Comparison of ENCODE assay signal across 25 cellular contexts in the genomic region with DNA sequence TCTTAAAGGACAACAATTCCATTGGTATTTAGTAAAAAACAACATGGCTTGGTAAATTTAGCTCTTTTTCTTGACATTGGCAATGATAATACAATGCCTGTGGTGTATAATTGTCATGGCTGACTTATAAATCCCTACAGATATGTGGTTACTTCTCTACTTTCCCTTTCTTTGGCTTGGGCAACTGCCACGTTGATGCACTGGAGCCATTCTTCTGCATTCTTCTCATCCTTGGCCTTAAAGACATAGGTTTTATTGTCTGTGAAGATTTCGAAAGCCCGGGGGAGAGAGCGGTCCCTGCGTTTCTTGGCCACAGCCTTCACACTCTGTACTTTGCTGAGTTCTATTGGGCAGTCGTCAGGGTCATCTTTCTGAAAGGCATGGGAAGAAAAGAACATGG.
DNase-seq lines count a peak whose midpoint lies in the region; ATAC-seq, FAIRE-seq and TF ChIP-seq lines count a peak whose summit lies in the region.
"Had no signal": no experiment of that assay in that cellular context is flagged by ENCODE, and none has a peak within 500 bp of the region (broad histone marks: within the 10 kb centered on the region; RNA-seq: fewer than 3 reads in every experiment).

No MANE protein-coding gene starts in this region.

- H2AFZ ChIP-seq in H1 (ENCODE audit: low read length), result peak overlapping the region; percentile 30; the same call in 1 of the 2 replicates
- H2AFZ ChIP-seq: parathyroid adenoma had no signal

- H3K56ac ChIP-seq in H1 (replicated peaks; ENCODE audit: insufficient read length, low read depth, low read length), result no peak overlapping the region

- in situ Hi-C loops in SK-MEL-5 (cut with HindIII; ENCODE audit: low pct_unique_long_range_greater_than_20kb, low sequenced_read_pairs), result no loop called here

- FAIRE-seq in H1 (lab: Jason Lieb, UNC), result no peak
- FAIRE-seq: bronchial epithelial cell had no signal

- no peak for TF ChIP-seq CTCF in H1 (IDR thresholded peaks at IDR 0.05; ENCODE audit: control extremely low read depth in 1 of 3, insufficient read depth in 1 of 3, low read depth in 1 of 3, low read length in 3 of 3)

- H3K14ac ChIP-seq in H1 (ENCODE audit: insufficient read length), result no peak overlapping the region

- no peak overlapping the region for H2BK5ac ChIP-seq in H1 (ENCODE audit: low read depth, low read length)

- no peak overlapping the region for H3K4me3 Mint-ChIP-seq in activated T-cell treated with anti-CD3 and anti-CD28 coated beads, Interleukin-2, amount 50 U/mL, for 24 hours
- H3K4me3 Mint-ChIP-seq: activated naive CD8-positive, alpha-beta T cell; activated T-cell treated with anti-CD3 and anti-CD28 coated beads, Interleukin-2, amount 50 U/mL, for 72 hours; naive thymus-derived CD4-positive, alpha-beta T cell had no signal

- no peak overlapping the region for H4K8ac ChIP-seq in H1 (ENCODE audit: extremely low read depth, insufficient read depth, low read length)

- no peak for TF ChIP-seq EP300 in H1 (IDR thresholded peaks at IDR 0.05; ENCODE audit: borderline replicate concordance in 1 of 2, low read depth in 2 of 2, low read length in 2 of 2)

- H3K4me3 ChIP-seq in H1 (ENCODE audit: extremely low read depth in 1 of 4, insufficient read depth in 2 of 4, low read depth in 3 of 4, low read length in 4 of 4) (no peak overlapping the region), skeletal muscle cell (ENCODE audit: low read depth, low read length) (no peak overlapping the region)
- H3K4me3 ChIP-seq: gastroesophageal sphincter, sigmoid colon, tibial nerve had no signal

- H4K91ac ChIP-seq in H1 (replicated peaks; ENCODE audit: insufficient read length, low read length), result no peak overlapping the region

- peaks cover 0 to 11% (median 1%) of the 10 kb centered on the region in 4 experiments; a peak in 4 of 7 replicates for H3K4me1 ChIP-seq in H1 (replicated peaks in 1 of 4; ENCODE audit: control insufficient read depth in 3 of 4, insufficient read depth in 4 of 4, low read length in 3 of 4)
- H3K4me1 ChIP-seq: parathyroid adenoma had no signal

- no peak overlapping the region for H2AK5ac ChIP-seq in H1 (ENCODE audit: low read depth, low read length)

- H3K9me3 Mint-ChIP-seq in activated T-cell treated with anti-CD3 and anti-CD28 coated beads, Interleukin-2, amount 50 U/mL, for 24 hours, result no peaks in the 10 kb centered on the region
- H3K9me3 Mint-ChIP-seq: activated T-cell treated with anti-CD3 and anti-CD28 coated beads, Interleukin-2, amount 50 U/mL, for 72 hours; naive thymus-derived CD4-positive, alpha-beta T cell had no signal

- no peak overlapping the region for H2BK15ac ChIP-seq in H1 (ENCODE audit: low read length)

- ATAC-seq in GM19463 (IDR thresholded peaks at IDR 0.05; ENCODE audit: unreplicated experiment) (no peak), HG02938 (IDR thresholded peaks at IDR 0.05; ENCODE audit: unreplicated experiment) (no peak)
- ATAC-seq: activated T-cell treated with anti-CD3 and anti-CD28 coated beads, Interleukin-2, amount 50 U/mL, for 72 hours; gastroesophageal sphincter; naive thymus-derived CD4-positive, alpha-beta T cell had no signal

- no peaks in the 10 kb centered on the region for H4K20me1 ChIP-seq in H1 (replicated peaks in 1 of 2; ENCODE audit: control insufficient read depth in 1 of 2, insufficient read depth in 2 of 2, low read length in 2 of 2)

- no peak overlapping the region for H3K18ac ChIP-seq in H1 (ENCODE audit: extremely low read depth, low read length)

- CTCF ChIA-PET in H1 (lab: Charles Lee; ENCODE audit: partially characterized antibody), result no interaction called here

- no peaks in the 10 kb centered on the region for H3K27me3 Mint-ChIP-seq in activated T-cell treated with anti-CD3 and anti-CD28 coated beads, Interleukin-2, amount 50 U/mL, for 24 hours
- H3K27me3 Mint-ChIP-seq: activated naive CD8-positive, alpha-beta T cell; naive thymus-derived CD4-positive, alpha-beta T cell had no signal

- H3K36me3 ChIP-seq in H1 (ENCODE audit: control insufficient read depth in 2 of 4, insufficient read depth in 4 of 4, low read length in 3 of 4), result no peaks in the 10 kb centered on the region; a peak in 1 of 8 replicates
- H3K36me3 ChIP-seq: gastroesophageal sphincter, sigmoid colon, tibial nerve had no signal

- DNase-seq in EL, result peak; percentile 41
- DNase-seq in SK-MEL-5 (ENCODE audit: low read depth, low spot score), result peak; percentile 78
- no peak for DNase-seq in H1 (ENCODE audit: low read depth in 1 of 2, low spot score in 2 of 2)
- peak; percentile 89 for DNase-seq in skeletal muscle cell (ENCODE audit: low read depth)
- no peak for DNase-seq in activated T-cell treated with anti-CD3 and anti-CD28 coated beads, Interleukin-2, amount 50 U/mL, for 24 hours
- DNase-seq: activated CD4-positive, alpha-beta T cell treated with anti-CD3 and anti-CD28 coated beads for 1 hour; activated T-cell treated with anti-CD3 and anti-CD28 coated beads, Interleukin-2, amount 50 U/mL, for 72 hours; dermis blood vessel endothelial cell; HCEC 1CT; mesenchymal stem cell; naive thymus-derived CD4-positive, alpha-beta T cell; NCI-H1105 treated with DMSO at 0.1 percent for 48 hours; NCI-H2081; NCI-H510A; sigmoid colon; stimulated activated CD4-positive, alpha-beta T cell treated with anti-CD3 and anti-CD28 coated beads, Interleukin-2, amount 100 ng/mL, for 24 hours; stimulated activated naive CD4-positive, alpha-beta T cell treated with Interleukin-2 at 50 U/mL for 16 hours had no signal

- H2BK12ac ChIP-seq in H1 (ENCODE audit: low read depth, low read length), result no peak overlapping the region

- H3K23ac ChIP-seq in H1 (ENCODE audit: insufficient read length), result no peak overlapping the region

- H3K4me1 Mint-ChIP-seq in activated T-cell treated with anti-CD3 and anti-CD28 coated beads, Interleukin-2, amount 50 U/mL, for 24 hours (ENCODE audit: low read depth), result no peaks in the 10 kb centered on the region

- no peak overlapping the region for H3K27ac Mint-ChIP-seq in activated T-cell treated with anti-CD3 and anti-CD28 coated beads, Interleukin-2, amount 50 U/mL, for 24 hours
- H3K27ac Mint-ChIP-seq: activated naive CD8-positive, alpha-beta T cell; activated T-cell treated with anti-CD3 and anti-CD28 coated beads, Interleukin-2, amount 50 U/mL, for 72 hours; naive thymus-derived CD4-positive, alpha-beta T cell had no signal

- H3K79me2 ChIP-seq in H1 (ENCODE audit: control insufficient read depth in 1 of 2, insufficient read depth in 2 of 2, low read length in 2 of 2), result no peaks in the 10 kb centered on the region
- H3K79me2 ChIP-seq: parathyroid adenoma had no signal

- WGBS in H1 (ENCODE audit: extremely low coverage in 1 of 2, insufficient coverage in 1 of 2, insufficient read length in 1 of 2, insufficient replicate concordance in 2 of 2, low coverage in 1 of 2, low lambda C conversion rate in 2 of 2, missing lambda C conversion rate in 1 of 2), 2 experiments, result 88% methylated on average over 6 of the region's 6 CpGs; no CpG with 5 or more reads in 1 of the 2 experiments

- no peak overlapping the region for H3K4me2 ChIP-seq in H1 (ENCODE audit: insufficient read depth in 1 of 2, low read depth in 2 of 2, low read length in 2 of 2)
- H3K4me2 ChIP-seq: KMS-11 had no signal

- H3K36me3 Mint-ChIP-seq in activated T-cell treated with anti-CD3 and anti-CD28 coated beads, Interleukin-2, amount 50 U/mL, for 24 hours (ENCODE audit: low read depth), result no peaks in the 10 kb centered on the region

- POLR2A ChIA-PET in H1 (lab: Charles Lee; ENCODE audit: partially characterized antibody), result no interaction called here

- no peaks in the 10 kb centered on the region for H3K9me3 ChIP-seq in H1 (ENCODE audit: insufficient read depth in 2 of 2, low read depth in 1 of 2, low read length in 1 of 2)
- H3K9me3 ChIP-seq: gastroesophageal sphincter, sigmoid colon, tibial nerve had no signal

- H2BK20ac ChIP-seq in H1 (ENCODE audit: low read length), result no peak overlapping the region

- H3K79me1 ChIP-seq in H1 (ENCODE audit: low read depth, low read length), result no peaks in the 10 kb centered on the region

- no peaks in the 10 kb centered on the region for H3K23me2 ChIP-seq in H1 (ENCODE audit: low read depth, low read length)

- H3K27me3 ChIP-seq in H1 (replicated peaks in 1 of 4; ENCODE audit: control insufficient read depth in 3 of 4, extremely low read depth in 1 of 4, insufficient read depth in 3 of 4, low read length in 3 of 4), result no peaks in the 10 kb centered on the region
- H3K27me3 ChIP-seq: gastroesophageal sphincter, sigmoid colon, tibial nerve had no signal

- TF ChIP-seq RAD21 in H1 (IDR thresholded peaks at IDR 0.05 in 1 of 2, conservative IDR thresholded peaks at IDR 0.05 in 1 of 2; ENCODE audit: low read depth in 2 of 2, low read length in 2 of 2), result no peak

- no peak overlapping the region for H4K5ac ChIP-seq in H1 (ENCODE audit: insufficient read length, low read depth, low read length)

- no peak overlapping the region for H3K9ac ChIP-seq in H1 (replicated peaks in 1 of 4; ENCODE audit: extremely low read depth in 1 of 4, low read depth in 3 of 4, low read length in 3 of 4)
- H3K9ac ChIP-seq: KMS-11, parathyroid adenoma had no signal

- no peak overlapping the region for H3K27ac ChIP-seq in H1 (ENCODE audit: low read depth, low read length)
- H3K27ac ChIP-seq: gastroesophageal sphincter, KMS-11, parathyroid adenoma, sigmoid colon had no signal

- H3K4ac ChIP-seq in H1 (replicated peaks; ENCODE audit: insufficient read length, low read depth, low read length), result no peak overlapping the region

- no peak for TF ChIP-seq POLR2A in H1 (IDR thresholded peaks at IDR 0.05; ENCODE audit: control extremely low read depth in 1 of 2, low read depth in 2 of 2, low read length in 2 of 2)

- H2BK120ac ChIP-seq in H1 (replicated peaks; ENCODE audit: low read depth, low read length), result no peak overlapping the region

TF ChIP-seq in H1, 55 proteins besides CTCF, POLR2A, EP300 and RAD21 (continues in another document):
- TF ChIP-seq, protein P1, sequence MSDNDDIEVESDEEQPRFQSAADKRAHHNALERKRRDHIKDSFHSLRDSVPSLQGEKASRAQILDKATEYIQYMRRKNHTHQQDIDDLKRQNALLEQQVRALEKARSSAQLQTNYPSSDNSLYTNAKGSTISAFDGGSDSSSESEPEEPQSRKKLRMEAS (IDR thresholded peaks at IDR 0.05), result no peak
- TF ChIP-seq KDM1A (IDR thresholded peaks at IDR 0.05; ENCODE audit: borderline replicate concordance, low read length) (no peak), SUZ12 (IDR thresholded peaks at IDR 0.05; ENCODE audit: low read length) (no peak), NRF1 (IDR thresholded peaks at IDR 0.05; ENCODE audit: low read depth, low read length) (no peak), KDM4A (IDR thresholded peaks at IDR 0.05; ENCODE audit: low read depth, low read length, severe bottlenecking) (no peak), EZH2 (IDR thresholded peaks at IDR 0.05; ENCODE audit: low read depth, low read length, severe bottlenecking) (no peak), EGR1 (IDR thresholded peaks at IDR 0.05; ENCODE audit: borderline replicate concordance, low read depth, low read length) (no peak), CBX5 (IDR thresholded peaks at IDR 0.05; ENCODE audit: low read depth, low read length) (no peak), RBBP5 (IDR thresholded peaks at IDR 0.05; ENCODE audit: borderline replicate concordance, low read depth, low read length) (no peak), POU5F1 (IDR thresholded peaks at IDR 0.05; ENCODE audit: low read depth, low read length) (no peak), SP2 (IDR thresholded peaks at IDR 0.05; ENCODE audit: low read length) (no peak)

Comparison
In these comparisons a context has a peak if more than half of its experiments do, and no peak if none do; other contexts are left out.
1. DNase-seq: peak in EL (single experiment), SK-MEL-5 (single experiment) and skeletal muscle cell (single experiment); none in H1 (0 of 2) and activated T-cell treated with anti-CD3 and anti-CD28 coated beads, Interleukin-2, amount 50 U/mL, for 24 hours (single experiment).